In the genomic region with DNA sequence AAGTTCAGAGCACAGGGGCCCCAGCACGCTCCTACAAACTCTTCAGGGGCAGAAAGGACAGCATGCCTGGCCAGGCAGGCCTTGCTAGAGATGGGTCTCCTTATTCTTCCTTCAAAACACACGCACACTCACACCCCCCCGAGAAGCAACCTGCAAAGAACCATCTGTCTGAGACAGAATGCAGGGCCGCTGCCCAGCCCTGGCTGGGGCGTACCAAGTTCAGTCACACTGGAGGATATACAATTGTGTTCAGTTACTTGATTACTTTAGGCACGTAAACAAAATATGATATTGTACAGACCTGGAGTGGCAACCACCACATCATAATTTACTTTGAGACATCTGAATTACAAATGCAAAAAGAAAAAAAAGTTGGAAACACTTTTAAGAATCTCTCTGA, we compare ENCODE assay signal across 9 cellular contexts. TPM values are rescaled to one million over a fixed set of nuclear protein-coding genes. Genes with fewer than 3 reads are reported as not detected.
DNase-seq lines count a peak whose midpoint lies in the region; FAIRE-seq and TF ChIP-seq lines count a peak whose summit lies in the region.
"Had no signal": no experiment of that assay in that cellular context is flagged by ENCODE, and none has a peak within 500 bp of the region (broad histone marks: within the 10 kb centered on the region; RNA-seq: fewer than 3 reads in every experiment).

No MANE protein-coding gene starts in this region.

- H3K9me3 ChIP-seq in HEK293 (ENCODE audit: control insufficient read depth, insufficient read depth, low read depth, low read length) (no peaks in the 10 kb centered on the region), kidney (ENCODE audit: control insufficient read depth in 1 of 2, low read length in 2 of 2) (no peaks in the 10 kb centered on the region), stomach smooth muscle (ENCODE audit: control insufficient read depth in 2 of 2, low read length in 2 of 2) (no peaks in the 10 kb centered on the region), A673 (ENCODE audit: low read depth, low read length, poor library complexity, severe bottlenecking) (no peaks in the 10 kb centered on the region)

- CTCF ChIA-PET in HEK293 (lab: Yijun Ruan, JAX) (interaction anchor here (3.4 kb wide), 1 partner anchor 209 kb away, joined by 20 read pairs; no protein-coding TSS in a partner anchor), A673 (lab: Charles Lee) (no interaction called here)

- intact Hi-C loops in kidney (cut with DNase I) (no loop called here), A673 (cut with micrococcal nuclease; ENCODE audit: unreplicated experiment) (no loop called here)

- no peak overlapping the region for H3K4me3 ChIP-seq in HEK293 (ENCODE audit: low read depth, low read length)
- no peak overlapping the region for H3K4me3 ChIP-seq in kidney (ENCODE audit: low read length in 2 of 2)
- no peak overlapping the region for H3K4me3 ChIP-seq in stomach smooth muscle (ENCODE audit: low read length in 2 of 2)
- no peak overlapping the region for H3K4me3 ChIP-seq in A673 (ENCODE audit: low read depth, low read length, poor library complexity, severe bottlenecking)
- H3K4me3 ChIP-seq: GM12878 had no signal

- H3K27ac ChIP-seq in HEK293 (ENCODE audit: extremely low read depth, low read depth, low read length) (no peak overlapping the region), VCaP (peak overlapping the region; percentile 93), kidney (ENCODE audit: low read depth in 2 of 2, low read length in 2 of 2) (peak overlapping the region in 1 of 2 donors; percentile 90), stomach smooth muscle (ENCODE audit: low read length) (peak overlapping the region; percentile 81), A673 (ENCODE audit: low read depth, low read length, poor library complexity, severe bottlenecking) (no peak overlapping the region)

- peak; percentile 48 for DNase-seq in kidney
- DNase-seq in stimulated activated CD8-positive, alpha-beta memory T cell treated with anti-CD3 and anti-CD28 coated beads, Interleukin-4, amount 100 ng/mL, for 48 hours: no peak
- DNase-seq in A673 (ENCODE audit: low spot score): no peak
- DNase-seq in NCI-H774 (lab: John Stamatoyannopoulos, UW): no peak
- DNase-seq: erythroblast had no signal

- H3K36me3 ChIP-seq in HEK293 (ENCODE audit: control insufficient read depth in 2 of 2, insufficient read depth in 1 of 2, low read length in 2 of 2): peaks cover 0 to 15% of the 10 kb centered on the region in 2 experiments; a peak in 1 of 3 replicates
- no peaks in the 10 kb centered on the region for H3K36me3 ChIP-seq in kidney (ENCODE audit: control insufficient read depth in 1 of 2, insufficient read depth in 2 of 2, low read length in 2 of 2)
- no peaks in the 10 kb centered on the region for H3K36me3 ChIP-seq in stomach smooth muscle (ENCODE audit: control insufficient read depth in 2 of 2, insufficient read depth in 2 of 2, low read length in 2 of 2)
- H3K36me3 ChIP-seq in A673 (ENCODE audit: insufficient read depth, low read length, poor library complexity, severe bottlenecking): no peaks in the 10 kb centered on the region

- no peaks in the 10 kb centered on the region for H3K27me3 ChIP-seq in stomach smooth muscle (ENCODE audit: control insufficient read depth in 1 of 2, insufficient read depth in 2 of 2, low read length in 2 of 2)
- no peaks in the 10 kb centered on the region for H3K27me3 ChIP-seq in A673 (replicated peaks; ENCODE audit: insufficient read depth, low read depth, low read length, poor library complexity)

- BruUV-seq in A673 (replicated peaks; lab: Mats Ljungman, UMichigan): no TSS peak

- no peak for TF ChIP-seq CTCF in HEK293 (tag by site-specific recombination; IDR thresholded peaks at IDR 0.05)
- TF ChIP-seq CTCF in VCaP (conservative IDR thresholded peaks at IDR 0.05): no peak
- TF ChIP-seq CTCF in kidney (IDR thresholded peaks at IDR 0.05; ENCODE audit: borderline replicate concordance, extremely low read depth, insufficient read depth): no peak
- TF ChIP-seq CTCF in A673 (conservative IDR thresholded peaks at IDR 0.05; ENCODE audit: low read depth, low read length): no peak

- H3K9ac ChIP-seq in kidney (ENCODE audit: low read length in 2 of 2) (no peak overlapping the region), stomach smooth muscle (ENCODE audit: low read length in 2 of 2) (no peak overlapping the region)

- no peak for FAIRE-seq in kidney (lab: Jason Lieb, UNC)
- FAIRE-seq: GM12878 had no signal

- H3K4me1 ChIP-seq in HEK293 (ENCODE audit: control insufficient read depth, insufficient read depth, low read length) (peaks cover 25% of the 10 kb centered on the region), kidney (ENCODE audit: control insufficient read depth in 1 of 2, insufficient read depth in 1 of 2, low read depth in 1 of 2, low read length in 2 of 2) (peaks cover 85 to 86% of the 10 kb centered on the region in 2 donors), stomach smooth muscle (ENCODE audit: control insufficient read depth, insufficient read depth, low read length) (peaks cover 93% of the 10 kb centered on the region), A673 (ENCODE audit: insufficient read depth, low read length, poor library complexity, severe bottlenecking) (peaks cover 28% of the 10 kb centered on the region)

- POLR2A ChIA-PET in HEK293 (lab: Yijun Ruan, JAX) (no interaction called here), A673 (lab: Charles Lee; ENCODE audit: low non-redundant PET) (no interaction called here)

TF ChIP-seq in HEK293, 187 proteins besides CTCF, POLR2A, EP300 and RAD21 (continues in another document):
- TF ChIP-seq ZNF302 (tag by site-specific recombination; IDR thresholded peaks at IDR 0.05; ENCODE audit: low read depth): no peak
- TF ChIP-seq ZNF529 (tag by site-specific recombination; IDR thresholded peaks at IDR 0.05; ENCODE audit: insufficient replicate concordance): no peak
- 0 out of 2 replicates have a peak, but pooled peaks have one; percentile 49 for TF ChIP-seq PRDM10 (tag by site-specific recombination; IDR thresholded peaks at IDR 0.05)
- TF ChIP-seq ZBTB10 (tag by site-specific recombination; IDR thresholded peaks at IDR 0.05): no peak
- no peak for TF ChIP-seq ZNF704 (tag by site-specific recombination; IDR thresholded peaks at IDR 0.05)

RNA-seq across cellular contexts. Expression of gene FAM53B, which starts 5.7 kb away (rescaled TPM):
- total RNA-seq in kidney (30.0 TPM), A673 (2021) (18.3 and 19.8 TPM in 2 replicates)
- 11.8 TPM for polyA plus RNA-seq in kidney (ENCODE audit: insufficient read depth, low read depth, low replicate concordance)

RNA-seq across cellular contexts. Expression of gene EEF1AKMT2, which starts 53.2 kb away (rescaled TPM):
- total RNA-seq in kidney: 18.0 TPM
- polyA plus RNA-seq in kidney (ENCODE audit: insufficient read depth, low read depth, low replicate concordance): 20.5 TPM
- 32.2 and 33.4 TPM in 2 replicates for total RNA-seq in A673 (2021)

Comparison
In these comparisons a context has a peak if more than half of its experiments do, and no peak if none do; other contexts are left out.
1. H3K27ac ChIP-seq: peak in VCaP (single experiment) and stomach smooth muscle (single experiment); none in HEK293 (single experiment) and A673 (single experiment).